Comparison of ENCODE assay signal across 25 cellular contexts in the genomic region with DNA sequence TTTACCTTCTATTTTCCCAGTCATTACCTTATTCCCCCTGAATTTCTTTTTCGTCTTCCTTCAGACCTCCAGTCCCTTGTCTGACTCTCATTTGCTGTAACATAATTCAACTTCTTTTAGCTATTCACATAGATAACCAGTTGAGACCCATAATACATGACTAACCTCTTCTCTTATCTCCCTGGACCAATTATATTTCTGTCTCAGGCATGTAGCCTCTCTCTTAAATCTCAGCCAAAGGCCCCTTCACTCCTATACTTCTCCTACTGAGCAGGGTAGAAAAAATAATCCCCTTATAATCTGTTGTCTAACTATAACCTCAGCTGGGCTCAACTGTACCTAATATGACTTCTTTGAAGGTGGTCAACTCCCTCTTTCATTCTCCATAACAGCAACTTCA.
"Had no signal": no experiment of that assay in that cellular context is flagged by ENCODE, and none has a peak within 500 bp of the region (broad histone marks: within the 10 kb centered on the region; RNA-seq: fewer than 3 reads in every experiment).

No MANE protein-coding gene starts in this region.

- H3K27ac Mint-ChIP-seq: dendritic cell treated with granulocyte-macrophage colony-stimulating factor and Interleukin-4, amounts not matched to agents 40 ng/mL and 50 ng/mL, for 4 days; effector memory CD8-positive, alpha-beta T cell; nephron progenitor cell; stimulated activated effector memory CD8-positive, alpha-beta T cell treated with anti-CD3 and anti-CD28 coated beads, Interleukin-12 subunit alpha, Interleukin-12 subunit beta, amount 100 ng/mL, for 72 hours had no signal

- H2AFZ ChIP-seq: parathyroid adenoma had no signal

- H3K4me1 ChIP-seq: parathyroid adenoma had no signal

- ATAC-seq: effector memory CD8-positive, alpha-beta T cell; gastroesophageal sphincter; left colon; naive thymus-derived CD4-positive, alpha-beta T cell; psoas muscle; right lobe of liver; stimulated activated effector memory CD8-positive, alpha-beta T cell treated with anti-CD3 and anti-CD28 coated beads, Interleukin-12 subunit alpha, Interleukin-12 subunit beta, amount 100 ng/mL, for 72 hours; stimulated activated naive CD8-positive, alpha-beta T cell treated with anti-CD3 and anti-CD28 coated beads, Interleukin-15, Interleukin-2, amounts not matched to agents 100 U/mL and 50 U/mL, for 24 hours had no signal

- H3K27me3 ChIP-seq: esophagus squamous epithelium, gastroesophageal sphincter, right lobe of liver, suprapubic skin, thyroid gland, upper lobe of left lung, uterus had no signal

- H3K36me3 Mint-ChIP-seq: immature natural killer cell; stimulated activated effector memory CD8-positive, alpha-beta T cell treated with anti-CD3 and anti-CD28 coated beads, Interleukin-12 subunit alpha, Interleukin-12 subunit beta, amount 100 ng/mL, for 72 hours had no signal

- H3K9ac ChIP-seq: parathyroid adenoma had no signal

- H3K27me3 Mint-ChIP-seq: dendritic cell treated with granulocyte-macrophage colony-stimulating factor and Interleukin-4, amounts not matched to agents 40 ng/mL and 50 ng/mL, for 4 days; effector memory CD8-positive, alpha-beta T cell; naive thymus-derived CD4-positive, alpha-beta T cell had no signal

- H3K4me3 Mint-ChIP-seq: dendritic cell treated with granulocyte-macrophage colony-stimulating factor and Interleukin-4, amounts not matched to agents 40 ng/mL and 50 ng/mL, for 4 days; effector memory CD8-positive, alpha-beta T cell; immature natural killer cell; nephron progenitor cell; stimulated activated effector memory CD8-positive, alpha-beta T cell treated with anti-CD3 and anti-CD28 coated beads, Interleukin-12 subunit alpha, Interleukin-12 subunit beta, amount 100 ng/mL, for 72 hours had no signal

- H3K36me3 ChIP-seq: esophagus squamous epithelium, gastroesophageal sphincter, right lobe of liver, suprapubic skin, thyroid gland, upper lobe of left lung, uterus had no signal

- DNase-seq: effector memory CD8-positive, alpha-beta T cell; esophagus squamous epithelium; foreskin fibroblast; glutamatergic neuron; immature natural killer cell; left colon; mesendoderm; naive thymus-derived CD4-positive, alpha-beta T cell; nephron progenitor cell; psoas muscle; retina; right lobe of liver; stimulated activated CD4-positive, alpha-beta T cell treated with anti-CD3 and anti-CD28 coated beads, Interleukin-4, amount 100 ng/mL, for 1 hour; stimulated activated CD8-positive, alpha-beta memory T cell treated with anti-CD3 and anti-CD28 coated beads, Interleukin-4, amount 100 ng/mL, for 48 hours; stimulated activated naive CD8-positive, alpha-beta T cell treated with anti-CD3 and anti-CD28 coated beads, Interleukin-15, Interleukin-2, amounts not matched to agents 100 U/mL and 50 U/mL, for 24 hours; thyroid gland; upper lobe of left lung; uterus had no signal

- FAIRE-seq: keratinocyte had no signal

- H3K9me3 Mint-ChIP-seq: dendritic cell treated with granulocyte-macrophage colony-stimulating factor and Interleukin-4, amounts not matched to agents 40 ng/mL and 50 ng/mL, for 4 days; effector memory CD8-positive, alpha-beta T cell; immature natural killer cell; naive thymus-derived CD4-positive, alpha-beta T cell; nephron progenitor cell; stimulated activated effector memory CD8-positive, alpha-beta T cell treated with anti-CD3 and anti-CD28 coated beads, Interleukin-12 subunit alpha, Interleukin-12 subunit beta, amount 100 ng/mL, for 72 hours had no signal

- H3K27ac ChIP-seq: epithelial cell of prostate, esophagus squamous epithelium, gastroesophageal sphincter, parathyroid adenoma, psoas muscle, right lobe of liver, suprapubic skin, thyroid gland, upper lobe of left lung, uterus had no signal

- H3K9me3 ChIP-seq: esophagus squamous epithelium, gastroesophageal sphincter, psoas muscle, right lobe of liver, suprapubic skin, thyroid gland, upper lobe of left lung, uterus had no signal

- H3K4me3 ChIP-seq: esophagus squamous epithelium, gastroesophageal sphincter, psoas muscle, right lobe of liver, suprapubic skin, thyroid gland, upper lobe of left lung, uterus had no signal
